Comparison of ENCODE assay signal across 19 cellular contexts in the genomic region with DNA sequence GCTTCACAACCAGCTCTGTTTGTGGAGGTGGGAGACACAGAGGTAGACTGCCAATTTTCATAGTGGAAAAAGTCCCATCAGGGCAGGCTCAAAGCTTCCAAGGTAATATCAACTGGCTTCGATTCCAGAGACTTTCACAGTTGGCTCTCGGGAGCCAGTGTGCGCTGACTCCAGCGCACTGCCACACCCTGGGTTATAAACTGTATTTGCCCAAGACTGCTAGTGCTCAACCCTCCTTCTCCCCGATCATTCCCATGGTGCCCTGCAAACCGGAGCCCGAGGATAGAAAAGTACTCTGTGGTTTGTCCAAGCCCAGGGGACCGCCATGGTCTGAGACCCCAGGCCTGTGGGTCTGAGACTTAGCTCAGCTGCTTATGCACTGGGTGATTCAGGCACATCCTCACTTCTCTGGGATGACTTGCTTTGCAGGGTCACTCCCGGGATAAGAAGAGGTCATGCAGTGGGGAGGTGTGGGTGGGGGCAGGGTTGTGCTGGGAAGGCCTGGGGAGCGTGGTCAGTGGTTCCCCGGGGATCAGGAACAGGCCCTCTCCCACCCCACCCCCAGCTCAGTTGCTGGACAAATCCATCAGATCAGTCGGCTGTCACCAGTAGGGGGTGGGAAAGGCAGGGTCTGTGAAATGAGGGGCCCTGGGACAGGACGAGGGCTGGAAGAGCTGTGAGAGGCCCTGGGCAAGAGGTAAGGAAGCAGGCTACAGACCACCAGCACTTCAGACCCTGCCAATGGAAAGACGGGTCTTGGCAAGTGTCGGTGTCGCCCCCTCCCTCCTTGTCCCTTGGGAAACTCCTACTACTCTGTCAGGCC. TPM values are rescaled to one million over a fixed set of nuclear protein-coding genes. Genes with fewer than 3 reads are reported as not detected.
DNase-seq lines count a peak whose midpoint lies in the region; TF ChIP-seq lines count a peak whose summit lies in the region.
"Had no signal": no experiment of that assay in that cellular context is flagged by ENCODE, and none has a peak within 500 bp of the region (broad histone marks: within the 10 kb centered on the region; RNA-seq: fewer than 3 reads in every experiment).

No MANE protein-coding gene starts in this region.

- peak overlapping the region; percentile 90 for H3K27ac Mint-ChIP-seq in nephron progenitor cell
- H3K27ac Mint-ChIP-seq: activated B cell treated with CpG ODN at 0.5 μM for 24 hours; activated T-helper 17 cell treated with anti-CD3 and anti-CD28 coated beads, Interleukin-2, amount 50 U/mL, for 72 hours; T-helper 17 cell had no signal

- 0 out of 2 replicates have a peak overlapping the region, but pooled peaks have one; percentile 5 for H3K9ac ChIP-seq in BLaER1
- peak overlapping the region; percentile 5 for H3K9ac ChIP-seq in NT2/D1 (ENCODE audit: insufficient read length, low read depth)

- H3K4me2 ChIP-seq in BLaER1: peak overlapping the region; percentile 73

- H3K27ac ChIP-seq in BLaER1 (no peak overlapping the region), SJCRH30 (no peak overlapping the region)

- H3K27me3 Mint-ChIP-seq in nephron progenitor cell (ENCODE audit: low read depth, poor library complexity): peaks cover 12% of the 10 kb centered on the region
- H3K27me3 Mint-ChIP-seq: activated B cell treated with CpG ODN at 0.5 μM for 24 hours; activated T-helper 17 cell treated with anti-CD3 and anti-CD28 coated beads, Interleukin-2, amount 50 U/mL, for 72 hours; CD4-positive, alpha-beta memory T cell had no signal

- H3K9me3 ChIP-seq in BLaER1 (no peaks in the 10 kb centered on the region), NT2/D1 (ENCODE audit: insufficient read depth, low read length) (no peaks in the 10 kb centered on the region), SJCRH30 (replicated peaks) (no peaks in the 10 kb centered on the region)

- peak overlapping the region; percentile 18 for H3K4me3 Mint-ChIP-seq in nephron progenitor cell
- H3K4me3 Mint-ChIP-seq: activated B cell treated with CpG ODN at 0.5 μM for 24 hours; activated T-helper 17 cell treated with anti-CD3 and anti-CD28 coated beads, Interleukin-2, amount 50 U/mL, for 72 hours; CD4-positive, alpha-beta memory T cell; T-helper 17 cell had no signal

- H4K20me1 ChIP-seq in BLaER1: no peaks in the 10 kb centered on the region

- no peak for TF ChIP-seq CTCF in nephron progenitor cell (IDR thresholded peaks at IDR 0.05)

- H3K4me1 ChIP-seq in BLaER1: peaks cover 57% of the 10 kb centered on the region
- peaks cover 24% of the 10 kb centered on the region for H3K4me1 ChIP-seq in NT2/D1 (ENCODE audit: insufficient read depth, insufficient read length)
- no peaks in the 10 kb centered on the region; the same call in 1 of the 2 replicates for H3K4me1 ChIP-seq in SJCRH30

- no peaks in the 10 kb centered on the region for H3K36me3 Mint-ChIP-seq in nephron progenitor cell (ENCODE audit: low read depth)
- H3K36me3 Mint-ChIP-seq: CD4-positive, alpha-beta memory T cell had no signal

- H3K36me3 ChIP-seq in BLaER1 (no peaks in the 10 kb centered on the region), NT2/D1 (ENCODE audit: insufficient read depth, insufficient read length, low read length) (no peaks in the 10 kb centered on the region), SJCRH30 (no peaks in the 10 kb centered on the region)

- no peak for DNase-seq in NT2/D1 (ENCODE audit: low read depth, low spot score)
- DNase-seq in ecto neural progenitor cell (ENCODE audit: low spot score): peak; percentile 57
- peak; percentile 46 for DNase-seq in nephron progenitor cell
- DNase-seq in NOMO-1 treated with dmso at 0.1 percent for 144 hours (lab: John Stamatoyannopoulos, UW; ENCODE audit: unreplicated experiment): no peak
- no peak for DNase-seq in SJCRH30
- DNase-seq in activated T-cell treated with anti-CD3 and anti-CD28 coated beads for 4 hours: no peak
- no peak for DNase-seq in SIG-M5 (lab: John Stamatoyannopoulos, UW)
- DNase-seq: activated B cell treated with CpG ODN at 0.5 μM for 24 hours; CD4-positive, alpha-beta memory T cell; DMS79 treated with DMSO at 0.1 percent for 48 hours; Kasumi-1; NCI-H146; NCI-H345; SHP77; stimulated activated CD4-positive, alpha-beta T cell treated with anti-CD3 and anti-CD28 coated beads, Interleukin-2, amount 100 ng/mL, for 24 hours; T-helper 17 cell had no signal

- H3K27me3 ChIP-seq in BLaER1 (no peaks in the 10 kb centered on the region), NT2/D1 (ENCODE audit: insufficient read depth, insufficient read length) (no peaks in the 10 kb centered on the region), SJCRH30 (peaks cover 16% of the 10 kb centered on the region; the same call in 1 of the 2 replicates)

- peaks cover 86% of the 10 kb centered on the region for H3K4me1 Mint-ChIP-seq in nephron progenitor cell
- H3K4me1 Mint-ChIP-seq: activated B cell treated with CpG ODN at 0.5 μM for 24 hours; activated T-helper 17 cell treated with anti-CD3 and anti-CD28 coated beads, Interleukin-2, amount 50 U/mL, for 72 hours had no signal

- no peak overlapping the region for H3K4me3 ChIP-seq in BLaER1
- H3K4me3 ChIP-seq in NT2/D1 (ENCODE audit: insufficient read length, low read depth): no peak overlapping the region
- no peak overlapping the region for H3K4me3 ChIP-seq in SJCRH30

- H3K9me3 Mint-ChIP-seq in nephron progenitor cell: no peaks in the 10 kb centered on the region
- H3K9me3 Mint-ChIP-seq: activated B cell treated with CpG ODN at 0.5 μM for 24 hours; activated T-helper 17 cell treated with anti-CD3 and anti-CD28 coated beads, Interleukin-2, amount 50 U/mL, for 72 hours; CD4-positive, alpha-beta memory T cell had no signal

RNA-seq across cellular contexts. Expression of a gene that starts 26.7 kb away (rescaled TPM):
- total RNA-seq in SJCRH30 (2014; rRNA removed; shearing (Covaris generic)): 0.45 and 1.2 TPM in 2 replicates

RNA-seq across cellular contexts. Expression of a gene that starts 46.2 kb away (rescaled TPM):
- total RNA-seq in SJCRH30 (2014; rRNA removed; shearing (Covaris generic)): not detected in 2 replicates
- total RNA-seq: activated B cell treated with CpG ODN at 0.5 μM for 24 hours; activated T-helper 17 cell treated with anti-CD3 and anti-CD28 coated beads, Interleukin-2, amount 50 U/mL, for 72 hours; CD4-positive, alpha-beta memory T cell; glomerular endothelial cell; T-helper 17 cell had no signal

RNA-seq across cellular contexts. Expression of a gene that starts 53.5 kb away (rescaled TPM):
- total RNA-seq in SJCRH30 (2014; rRNA removed; shearing (Covaris generic)): 1.1 and 1.4 TPM in 2 replicates
- total RNA-seq: activated B cell treated with CpG ODN at 0.5 μM for 24 hours; activated T-helper 17 cell treated with anti-CD3 and anti-CD28 coated beads, Interleukin-2, amount 50 U/mL, for 72 hours; CD4-positive, alpha-beta memory T cell; glomerular endothelial cell; T-helper 17 cell had no signal

Comparison
In these comparisons a context has a peak if more than half of its experiments do, and no peak if none do; other contexts are left out.
1. DNase-seq: peak in ecto neural progenitor cell (single experiment) and nephron progenitor cell (single experiment); none in NT2/D1 (single experiment), NOMO-1 treated with dmso at 0.1 percent for 144 hours (single experiment), SJCRH30 (0 of 2), activated T-cell treated with anti-CD3 and anti-CD28 coated beads for 4 hours (single experiment) and SIG-M5 (single experiment).